21 cellular contexts compared by ENCODE assay signal in genomic region chrX:47186096-47186740, GRCh38.
"Had no signal": no experiment of that assay in that cellular context is flagged by ENCODE, and none has a peak within 500 bp of the region (broad histone marks: within the 10 kb centered on the region; RNA-seq: fewer than 3 reads in every experiment).

No MANE protein-coding gene starts in this region.

- H3K27me3 Mint-ChIP-seq: activated naive CD8-positive, alpha-beta T cell treated with anti-CD3 and anti-CD28 coated beads, Interleukin-2, amount 50 U/mL, for 24 hours; central memory CD8-positive, alpha-beta T cell; naive thymus-derived CD4-positive, alpha-beta T cell had no signal

- DNase-seq: activated CD4-positive, alpha-beta T cell treated with anti-CD3 and anti-CD28 coated beads, Interleukin-2, amount 50 U/mL, for 4 hours; activated CD4-positive, CD25-positive, alpha-beta regulatory T cell treated with anti-CD3 and anti-CD28 coated beads, Interleukin-2, amount 50 U/mL, for 72 hours; activated naive CD8-positive, alpha-beta T cell treated with anti-CD3 and anti-CD28 coated beads, Interleukin-2, amount 50 U/mL, for 24 hours; anterior cingulate cortex; brain microvascular endothelial cell; cortex of kidney; gastrocnemius medialis; kidney glomerular epithelial cell; naive thymus-derived CD4-positive, alpha-beta T cell; retina; stimulated activated CD4-positive, alpha-beta T cell treated with anti-CD3 and anti-CD28 coated beads, Interleukin-12 subunit alpha, Interleukin-12 subunit beta, amount 100 ng/mL, for 4 hours; stimulated activated CD4-positive, alpha-beta T cell treated with anti-CD3 and anti-CD28 coated beads, Interleukin-2, amount 100 ng/mL, for 24 hours; stimulated activated naive CD8-positive, alpha-beta T cell treated with anti-CD3 and anti-CD28 coated beads, Interleukin-15, Interleukin-2, amounts not matched to agents 100 U/mL and 50 U/mL, for 24 hours; substantia nigra had no signal

- H3K9me3 ChIP-seq: gastrocnemius medialis, tibial nerve had no signal

- H3K27me3 ChIP-seq: brain microvascular endothelial cell, gastrocnemius medialis had no signal

- H3K27ac Mint-ChIP-seq: activated naive CD8-positive, alpha-beta T cell treated with anti-CD3 and anti-CD28 coated beads, Interleukin-2, amount 50 U/mL, for 24 hours; activated T-helper 1 cell treated with anti-CD3 and anti-CD28 coated beads, Interleukin-12 subunit alpha, Interleukin-12 subunit beta, Interleukin-2, Interleukin-4 antibody, amounts not matched to agents 30 ng/mL and 10 ng/mL and 1 ng/mL, durations not matched to agents 14 hours and 24 hours and 36 hours; naive thymus-derived CD4-positive, alpha-beta T cell; T-helper 1 cell treated with Interleukin-12 subunit alpha and Interleukin-12 subunit beta and Interleukin-4 antibody, amounts not matched to agents 30 μg/mL and 1 μg/mL, for 36 hours had no signal

- H3K27ac ChIP-seq: brain microvascular endothelial cell, gastrocnemius medialis, tibial nerve, VCaP had no signal

- H3K4me3 ChIP-seq: gastrocnemius medialis, tibial nerve had no signal

- H3K4me3 Mint-ChIP-seq: activated naive CD8-positive, alpha-beta T cell treated with anti-CD3 and anti-CD28 coated beads, Interleukin-2, amount 50 U/mL, for 24 hours; activated T-helper 1 cell treated with anti-CD3 and anti-CD28 coated beads, Interleukin-12 subunit alpha, Interleukin-12 subunit beta, Interleukin-2, Interleukin-4 antibody, amounts not matched to agents 30 ng/mL and 10 ng/mL and 1 ng/mL, durations not matched to agents 14 hours and 24 hours and 36 hours; central memory CD8-positive, alpha-beta T cell; naive thymus-derived CD4-positive, alpha-beta T cell; T-helper 1 cell treated with Interleukin-12 subunit alpha and Interleukin-12 subunit beta and Interleukin-4 antibody, amounts not matched to agents 30 μg/mL and 1 μg/mL, for 36 hours had no signal

- ATAC-seq: activated naive CD8-positive, alpha-beta T cell treated with anti-CD3 and anti-CD28 coated beads, Interleukin-2, amount 50 U/mL, for 24 hours; esophagus mucosa; gastrocnemius medialis; naive thymus-derived CD4-positive, alpha-beta T cell; stimulated activated naive CD8-positive, alpha-beta T cell treated with anti-CD3 and anti-CD28 coated beads, Interleukin-15, Interleukin-2, amounts not matched to agents 100 U/mL and 50 U/mL, for 24 hours had no signal

- FAIRE-seq: urothelium cell line had no signal
